Comparison of ENCODE assay signal across 17 cellular contexts in the genomic region with DNA sequence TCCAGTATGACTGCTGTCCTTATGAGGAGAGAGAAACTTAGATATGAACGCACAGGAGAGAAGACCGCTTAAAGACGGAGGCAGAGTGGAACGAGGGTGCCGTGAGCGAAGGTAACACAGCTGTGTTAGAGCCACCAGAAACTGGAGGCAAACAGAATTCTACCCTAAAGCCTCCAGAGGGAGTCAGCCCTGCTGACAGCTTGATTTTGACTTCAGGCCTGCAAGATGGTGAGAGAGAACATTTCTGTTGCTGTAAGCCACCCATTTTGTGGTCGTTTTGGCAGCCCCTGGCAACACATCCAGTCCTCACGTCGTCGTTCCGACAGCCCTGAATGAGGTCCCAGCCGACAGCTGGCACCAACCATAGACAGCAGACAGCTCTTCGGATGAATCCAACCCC.
"Had no signal": no experiment of that assay in that cellular context is flagged by ENCODE, and none has a peak within 500 bp of the region (broad histone marks: within the 10 kb centered on the region; RNA-seq: fewer than 3 reads in every experiment).

No MANE protein-coding gene starts in this region.

- H3K4me3 Mint-ChIP-seq: activated naive CD8-positive, alpha-beta T cell; T-helper 17 cell had no signal

- ATAC-seq: left lobe of liver; stimulated activated naive CD8-positive, alpha-beta T cell treated with anti-CD3 and anti-CD28 coated beads, Interleukin-15, Interleukin-2, amounts not matched to agents 100 U/mL and 50 U/mL, for 24 hours; T-helper 17 cell had no signal

- H3K27ac Mint-ChIP-seq: activated naive CD8-positive, alpha-beta T cell; nephron; T-helper 17 cell had no signal

- H3K36me3 Mint-ChIP-seq: activated naive CD8-positive, alpha-beta T cell had no signal

- H3K9me3 Mint-ChIP-seq: nephron had no signal

- H3K4me1 Mint-ChIP-seq: nephron had no signal

- H3K27me3 Mint-ChIP-seq: activated naive CD8-positive, alpha-beta T cell; T-helper 17 cell had no signal

- H3K4me3 ChIP-seq: lung, tibial nerve, uterus had no signal

- DNase-seq: activated CD4-positive, alpha-beta T cell treated with anti-CD3 and anti-CD28 coated beads for 1 hour; activated CD8-positive, alpha-beta memory T cell treated with anti-CD3 and anti-CD28 coated beads for 24 hours; activated gamma-delta T cell treated with Interleukin-2 at 50 U/mL for 16 hours; erythroblast; head of caudate nucleus; nucleus accumbens; posterior cingulate gyrus; stimulated activated naive CD8-positive, alpha-beta T cell treated with anti-CD3 and anti-CD28 coated beads, Interleukin-15, Interleukin-2, amounts not matched to agents 100 U/mL and 50 U/mL, for 24 hours; substantia nigra; T-helper 17 cell; uterus; WERI-Rb-1 had no signal
